In the genomic region with DNA sequence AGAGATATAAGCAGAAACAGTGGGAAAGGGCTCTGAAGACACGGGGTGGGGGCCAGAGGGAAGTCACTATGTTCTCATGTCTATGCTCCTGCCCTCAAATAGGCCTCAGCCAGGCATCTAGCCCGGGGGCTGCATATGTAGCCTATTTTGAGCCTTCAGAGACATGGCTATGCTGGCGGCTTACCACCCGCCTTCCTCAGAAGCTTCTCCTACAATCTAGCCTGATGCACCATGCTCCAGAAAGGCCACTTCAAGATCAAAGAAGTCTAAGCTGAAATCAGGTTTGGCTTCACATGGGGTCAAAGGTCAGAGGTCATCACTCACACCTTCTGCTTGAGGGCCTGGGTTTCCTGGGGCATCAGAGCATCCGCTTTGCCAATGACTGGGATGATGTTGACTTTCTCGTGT, we compare ENCODE assay signal across 1 cellular context.
TF ChIP-seq lines count a peak whose summit lies in the region.

No MANE protein-coding gene starts in this region.

TF ChIP-seq in GM23338, 12 proteins besides CTCF, POLR2A, EP300 and RAD21 (continued from another document):
- TF ChIP-seq ETS1 (IDR thresholded peaks at IDR 0.05) (no peak), EZH2phosphoT487 (IDR thresholded peaks at IDR 0.05; ENCODE audit: unreplicated experiment) (no peak), EZH2 (IDR thresholded peaks at IDR 0.05; ENCODE audit: low read depth, unreplicated experiment) (no peak), CREB1 (CRISPR knock-in tag; IDR thresholded peaks at IDR 0.05; ENCODE audit: low read depth) (no peak), JUNB (IDR thresholded peaks at IDR 0.05; ENCODE audit: unreplicated experiment) (no peak), ZNF331 (CRISPR knock-in tag; IDR thresholded peaks at IDR 0.05; ENCODE audit: low read depth) (no peak), STAT1 (IDR thresholded peaks at IDR 0.05; ENCODE audit: unreplicated experiment) (no peak), REST (IDR thresholded peaks at IDR 0.05; ENCODE audit: unreplicated experiment) (no peak), ZNF114 (CRISPR knock-in tag; IDR thresholded peaks at IDR 0.05) (no peak), ZNF462 (CRISPR knock-in tag; IDR thresholded peaks at IDR 0.05) (no peak), POLR2AphosphoS5 (IDR thresholded peaks at IDR 0.05; ENCODE audit: low read depth) (no peak)
